In the genomic region with DNA sequence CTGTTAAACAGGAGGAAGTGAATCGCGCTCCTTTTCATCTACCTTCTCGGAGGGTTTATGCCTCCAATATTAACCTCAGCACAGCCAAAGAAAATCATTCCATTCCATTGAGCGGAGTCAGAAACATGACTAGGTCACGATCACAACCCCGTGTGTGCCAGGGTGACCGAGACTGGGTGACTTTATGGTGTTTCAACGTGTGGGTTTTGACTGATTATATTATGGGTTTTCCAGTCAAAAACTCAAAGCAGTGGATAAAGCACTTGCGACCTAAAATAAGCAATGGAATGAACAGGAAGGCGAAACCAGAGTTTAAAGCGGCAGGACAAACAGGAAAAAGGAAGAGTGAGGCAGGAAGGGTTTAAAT, we compare ENCODE assay signal across 6 cellular contexts. TPM values are rescaled to one million over a fixed set of nuclear protein-coding genes. Genes with fewer than 3 reads are reported as not detected.
DNase-seq lines count a peak whose midpoint lies in the region; ATAC-seq and TF ChIP-seq lines count a peak whose summit lies in the region.

No MANE protein-coding gene starts in this region.

- peaks cover 10% of the 10 kb centered on the region for H3K27me3 ChIP-seq in lower lobe of right lung (ENCODE audit: low read depth)

- H3K27ac Mint-ChIP-seq in CD14-positive monocyte (peak overlapping the region in 2 of 7 donors; percentile 10 to 54), T-helper 17 cell (no peak overlapping the region)

- H3K4me3 Mint-ChIP-seq in CD14-positive monocyte = peak overlapping the region; percentile 97 to 99
- H3K4me3 Mint-ChIP-seq in T-helper 17 cell = peak overlapping the region; percentile 97

- ATAC-seq in T-helper 17 cell = no peak
- no peak for ATAC-seq in lower lobe of right lung
- no peak for ATAC-seq in HG03097 (IDR thresholded peaks at IDR 0.05; ENCODE audit: low FRiP score, unreplicated experiment)

- no peak for TF ChIP-seq CTCF in CD14-positive monocyte (IDR thresholded peaks at IDR 0.05)
- TF ChIP-seq CTCF in lower lobe of right lung (IDR thresholded peaks at IDR 0.05) = no peak

- intact Hi-C loops in CD14-positive monocyte (cut with micrococcal nuclease) = no loop called here
- intact Hi-C loops in lower lobe of right lung (cut with DNase I) = no loop called here

- peak overlapping the region; percentile 78 for H3K4me3 ChIP-seq in lower lobe of right lung

- H3K27ac ChIP-seq in lower lobe of right lung = peak overlapping the region; percentile 85

- peaks cover 16 to 18% of the 10 kb centered on the region in 2 donors for H3K36me3 Mint-ChIP-seq in CD14-positive monocyte
- peaks cover 8% of the 10 kb centered on the region for H3K36me3 Mint-ChIP-seq in T-helper 17 cell (ENCODE audit: low read depth)

- peaks cover 48 to 59% (median 49%) of the 10 kb centered on the region in 3 donors for H3K27me3 Mint-ChIP-seq in CD14-positive monocyte (ENCODE audit: low read depth in 3 of 3)
- no peaks in the 10 kb centered on the region for H3K27me3 Mint-ChIP-seq in T-helper 17 cell

- H3K9me3 ChIP-seq in T-helper 17 cell (ENCODE audit: control insufficient read depth, low read length, poor library complexity, severe bottlenecking) (no peaks in the 10 kb centered on the region), lower lobe of right lung (peaks cover 7% of the 10 kb centered on the region)

- peaks cover 4% of the 10 kb centered on the region for H3K4me1 ChIP-seq in lower lobe of right lung

- H3K9me3 Mint-ChIP-seq in CD14-positive monocyte = peaks cover 20 to 37% (median 27%) of the 10 kb centered on the region in 7 donors

- peaks cover 35% of the 10 kb centered on the region for H3K4me1 Mint-ChIP-seq in CD14-positive monocyte
- H3K4me1 Mint-ChIP-seq in T-helper 17 cell = peaks cover 22% of the 10 kb centered on the region

- no peaks in the 10 kb centered on the region for H3K36me3 ChIP-seq in lower lobe of right lung

- DNase-seq in CD14-positive monocyte (ENCODE audit: low spot score) (no peak), T-helper 17 cell (no peak), lower lobe of right lung (no peak), middle frontal gyrus (ENCODE audit: extremely low spot score, low spot score) (no peak), RPMI8226 (no peak)

RNA-seq across cellular contexts. Expression of a gene that starts 1.4 kb away (rescaled TPM):
- polyA plus RNA-seq in CD14-positive monocyte = under 1 TPM in 1 of 2 donors, not detected in 1; 0.17 TPM
- total RNA-seq in T-helper 17 cell (1 to 10 TPM in 1 of 2 donors, under 1 TPM in 1; 0.92 to 2.0 TPM), lower lobe of right lung (11.4 TPM)

RNA-seq across cellular contexts. Expression of a gene that starts 10.6 kb away (rescaled TPM):
- polyA plus RNA-seq in CD14-positive monocyte = under 1 TPM in 1 of 2 donors, not detected in 1; 0.38 TPM
- total RNA-seq in T-helper 17 cell = not detected
- total RNA-seq in lower lobe of right lung = 0.97 TPM

RNA-seq across cellular contexts. Expression of a gene that starts 34.6 kb away (rescaled TPM):
- polyA plus RNA-seq in CD14-positive monocyte = 10 to 100 TPM; 27.7 to 33.4 TPM
- total RNA-seq in T-helper 17 cell = 100 to 1,000 TPM; 109 to 137 TPM
- 46.1 TPM for total RNA-seq in lower lobe of right lung

RNA-seq across cellular contexts. Expression of a gene that starts 35.5 kb away (rescaled TPM):
- 1 to 10 TPM; 3.2 to 3.9 TPM for polyA plus RNA-seq in CD14-positive monocyte
- total RNA-seq in T-helper 17 cell (10 to 100 TPM; 54.8 to 63.1 TPM), lower lobe of right lung (14.9 TPM)
